In genomic region chr5:114883675-114884074, GRCh38 we compare ENCODE assay signal across 34 cellular contexts.
"Had no signal": no experiment of that assay in that cellular context is flagged by ENCODE, and none has a peak within 500 bp of the region (broad histone marks: within the 10 kb centered on the region; RNA-seq: fewer than 3 reads in every experiment).

No MANE protein-coding gene starts in this region.

- H3K27ac Mint-ChIP-seq: activated B cell treated with CpG ODN at 0.5 μM for 24 hours; activated CD4-positive, alpha-beta memory T cell treated with anti-CD3 and anti-CD28 coated beads for 36 hours; activated CD4-positive, alpha-beta T cell treated with anti-CD3 and anti-CD28 coated beads, Interleukin-2, amount 10 ng/mL, durations not matched to agents 24 days and 14 days; activated CD8-positive, alpha-beta T cell treated with anti-CD3 and anti-CD28 coated beads for 36 hours; activated naive CD4-positive, alpha-beta T cell treated with anti-CD3 and anti-CD28 coated beads, Interleukin-2, amount 10 ng/mL, durations not matched to agents 7 days and 5 days; activated naive CD4-positive, alpha-beta T cell treated with anti-CD3 and anti-CD28 coated beads, Interleukin-2, amount 50 U/mL, for 24 hours; activated naive CD8-positive, alpha-beta T cell; activated naive CD8-positive, alpha-beta T cell treated with anti-CD3 and anti-CD28 coated beads, Interleukin-2, amount 10 ng/mL, durations not matched to agents 7 days and 5 days; activated naive CD8-positive, alpha-beta T cell treated with anti-CD3 and anti-CD28 coated beads, Interleukin-2, amount 50 U/mL, for 24 hours; activated T-cell treated with anti-CD3 and anti-CD28 coated beads, Interleukin-2, amount 50 U/mL, for 24 hours; activated T-helper 2 cell treated with anti-CD3 and anti-CD28 coated beads, Interferon-gamma antibody, Interleukin-2, Interleukin-4, amounts not matched to agents 10 μg/mL and 5 μg/mL and 100 μg/mL, durations not matched to agents 14 hours and 24 hours and 36 hours; T-helper 1 cell treated with Interleukin-12 subunit alpha and Interleukin-12 subunit beta and Interleukin-4 antibody, amounts not matched to agents 30 μg/mL and 1 μg/mL, for 36 hours; T-helper 2 cell treated with Interferon-gamma antibody and Interleukin-4, amounts not matched to agents 5 μg/mL and 100 μg/mL, for 36 hours had no signal

- H3K4me3 Mint-ChIP-seq: activated B cell treated with CpG ODN at 0.5 μM for 24 hours; activated CD4-positive, alpha-beta memory T cell treated with anti-CD3 and anti-CD28 coated beads for 36 hours; activated CD4-positive, alpha-beta T cell treated with anti-CD3 and anti-CD28 coated beads, Interleukin-2, amount 10 ng/mL, durations not matched to agents 24 days and 14 days; activated CD8-positive, alpha-beta T cell treated with anti-CD3 and anti-CD28 coated beads for 36 hours; activated naive CD4-positive, alpha-beta T cell treated with anti-CD3 and anti-CD28 coated beads, Interleukin-2, amount 10 ng/mL, durations not matched to agents 7 days and 5 days; activated naive CD4-positive, alpha-beta T cell treated with anti-CD3 and anti-CD28 coated beads, Interleukin-2, amount 50 U/mL, for 24 hours; activated naive CD8-positive, alpha-beta T cell; activated naive CD8-positive, alpha-beta T cell treated with anti-CD3 and anti-CD28 coated beads, Interleukin-2, amount 10 ng/mL, durations not matched to agents 7 days and 5 days; activated naive CD8-positive, alpha-beta T cell treated with anti-CD3 and anti-CD28 coated beads, Interleukin-2, amount 50 U/mL, for 24 hours; activated T-cell treated with anti-CD3 and anti-CD28 coated beads, Interleukin-2, amount 50 U/mL, for 24 hours; T-helper 1 cell treated with Interleukin-12 subunit alpha and Interleukin-12 subunit beta and Interleukin-4 antibody, amounts not matched to agents 30 μg/mL and 1 μg/mL, for 36 hours; T-helper 2 cell treated with Interferon-gamma antibody and Interleukin-4, amounts not matched to agents 5 μg/mL and 100 μg/mL, for 36 hours had no signal

- DNase-seq: activated B cell treated with CpG ODN at 0.5 μM for 24 hours; activated CD4-positive, alpha-beta memory T cell treated with anti-CD3 and anti-CD28 coated beads for 36 hours; activated CD4-positive, alpha-beta T cell treated with anti-CD3 and anti-CD28 coated beads for 4 hours; activated CD4-positive, alpha-beta T cell treated with anti-CD3 and anti-CD28 coated beads, Interleukin-2, amount 10 ng/mL, durations not matched to agents 24 days and 14 days; activated CD4-positive, alpha-beta T cell treated with anti-CD3 and anti-CD28 coated beads, Interleukin-2, amount 50 U/mL, for 1 hour; activated CD4-positive, alpha-beta T cell treated with anti-CD3 and anti-CD28 coated beads, Interleukin-2, amount 50 U/mL, for 4 hours; activated CD4-positive, CD25-positive, alpha-beta regulatory T cell treated with anti-CD3 and anti-CD28 coated beads, Interleukin-2, amount 50 U/mL, for 72 hours; activated CD8-positive, alpha-beta memory T cell treated with anti-CD3 and anti-CD28 coated beads, Interleukin-2, amount 50 U/mL, for 4 hours; activated CD8-positive, alpha-beta T cell treated with anti-CD3 and anti-CD28 coated beads for 36 hours; activated effector memory CD4-positive, alpha-beta T cell treated with Interleukin-2 at 50 U/mL for 16 hours; activated gamma-delta T cell; activated naive CD4-positive, alpha-beta T cell treated with anti-CD3 and anti-CD28 coated beads, Interleukin-2, amount 10 ng/mL, durations not matched to agents 7 days and 5 days; activated naive CD4-positive, alpha-beta T cell treated with Interleukin-2 at 50 U/mL for 16 hours; activated naive CD8-positive, alpha-beta T cell treated with anti-CD3 and anti-CD28 coated beads, Interleukin-2, amount 10 ng/mL, durations not matched to agents 7 days and 5 days; activated naive CD8-positive, alpha-beta T cell treated with anti-CD3 and anti-CD28 coated beads, Interleukin-2, amount 50 U/mL, for 24 hours; activated T-cell treated with anti-CD3 and anti-CD28 coated beads for 4 hours; activated T-cell treated with anti-CD3 and anti-CD28 coated beads, Interleukin-2, amount 50 U/mL, for 24 hours; activated T-cell treated with anti-CD3 and anti-CD28 coated beads, Interleukin-2, amount 50 U/mL, for 48 hours; amygdala; body of pancreas; brain microvascular endothelial cell; central memory CD4-positive, alpha-beta T cell; SW 1271; T-helper 1 cell; T-helper 2 cell; T-helper 9 cell had no signal

- H3K9me3 Mint-ChIP-seq: activated B cell treated with CpG ODN at 0.5 μM for 24 hours; activated naive CD8-positive, alpha-beta T cell treated with anti-CD3 and anti-CD28 coated beads, Interleukin-2, amount 50 U/mL, for 24 hours had no signal

- H3K4me1 ChIP-seq: ascending aorta, body of pancreas, breast epithelium had no signal

- H3K27ac ChIP-seq: ascending aorta, body of pancreas, brain microvascular endothelial cell, breast epithelium, VCaP had no signal

- H3K27me3 ChIP-seq: ascending aorta, body of pancreas, brain microvascular endothelial cell, breast epithelium had no signal

- ATAC-seq: activated CD8-positive, alpha-beta T cell treated with anti-CD3 and anti-CD28 coated beads for 36 hours; activated naive CD8-positive, alpha-beta T cell treated with anti-CD3 and anti-CD28 coated beads, Interleukin-2, amount 50 U/mL, for 24 hours; body of pancreas had no signal

- H3K4me3 ChIP-seq: ascending aorta, body of pancreas, breast epithelium had no signal

- H3K4me1 Mint-ChIP-seq: activated B cell treated with CpG ODN at 0.5 μM for 24 hours; activated CD4-positive, alpha-beta T cell treated with anti-CD3 and anti-CD28 coated beads, Interleukin-2, amount 10 ng/mL, durations not matched to agents 24 days and 14 days; activated naive CD4-positive, alpha-beta T cell treated with anti-CD3 and anti-CD28 coated beads, Interleukin-2, amount 10 ng/mL, durations not matched to agents 7 days and 5 days; activated naive CD4-positive, alpha-beta T cell treated with anti-CD3 and anti-CD28 coated beads, Interleukin-2, amount 50 U/mL, for 24 hours; activated naive CD8-positive, alpha-beta T cell treated with anti-CD3 and anti-CD28 coated beads, Interleukin-2, amount 10 ng/mL, durations not matched to agents 7 days and 5 days; activated naive CD8-positive, alpha-beta T cell treated with anti-CD3 and anti-CD28 coated beads, Interleukin-2, amount 50 U/mL, for 24 hours had no signal

- H3K36me3 Mint-ChIP-seq: activated CD4-positive, alpha-beta memory T cell treated with anti-CD3 and anti-CD28 coated beads for 36 hours; activated naive CD4-positive, alpha-beta T cell treated with anti-CD3 and anti-CD28 coated beads, Interleukin-2, amount 10 ng/mL, durations not matched to agents 7 days and 5 days; activated naive CD4-positive, alpha-beta T cell treated with anti-CD3 and anti-CD28 coated beads, Interleukin-2, amount 50 U/mL, for 24 hours; activated naive CD8-positive, alpha-beta T cell; activated naive CD8-positive, alpha-beta T cell treated with anti-CD3 and anti-CD28 coated beads, Interleukin-2, amount 10 ng/mL, durations not matched to agents 7 days and 5 days had no signal

- H3K36me3 ChIP-seq: ascending aorta, brain microvascular endothelial cell, breast epithelium had no signal

- H3K9me3 ChIP-seq: ascending aorta, body of pancreas, breast epithelium had no signal

- H3K27me3 Mint-ChIP-seq: activated B cell treated with CpG ODN at 0.5 μM for 24 hours; activated CD4-positive, alpha-beta memory T cell treated with anti-CD3 and anti-CD28 coated beads for 36 hours; activated CD4-positive, alpha-beta T cell treated with anti-CD3 and anti-CD28 coated beads, Interleukin-2, amount 10 ng/mL, durations not matched to agents 24 days and 14 days; activated CD8-positive, alpha-beta T cell treated with anti-CD3 and anti-CD28 coated beads for 36 hours; activated naive CD4-positive, alpha-beta T cell treated with anti-CD3 and anti-CD28 coated beads, Interleukin-2, amount 10 ng/mL, durations not matched to agents 7 days and 5 days; activated naive CD4-positive, alpha-beta T cell treated with anti-CD3 and anti-CD28 coated beads, Interleukin-2, amount 50 U/mL, for 24 hours; activated naive CD8-positive, alpha-beta T cell; activated naive CD8-positive, alpha-beta T cell treated with anti-CD3 and anti-CD28 coated beads, Interleukin-2, amount 10 ng/mL, durations not matched to agents 7 days and 5 days; activated naive CD8-positive, alpha-beta T cell treated with anti-CD3 and anti-CD28 coated beads, Interleukin-2, amount 50 U/mL, for 24 hours; activated T-cell treated with anti-CD3 and anti-CD28 coated beads, Interleukin-2, amount 50 U/mL, for 24 hours had no signal
